In genomic region chr12:89859513-89860220, GRCh38 we compare ENCODE assay signal across 23 cellular contexts.
DNase-seq lines count a peak whose midpoint lies in the region; ATAC-seq, FAIRE-seq and TF ChIP-seq lines count a peak whose summit lies in the region.
"Had no signal": no experiment of that assay in that cellular context is flagged by ENCODE, and none has a peak within 500 bp of the region (broad histone marks: within the 10 kb centered on the region; RNA-seq: fewer than 3 reads in every experiment).

No MANE protein-coding gene starts in this region.

- H3K4me1 ChIP-seq in neural progenitor cell = peaks cover 33% of the 10 kb centered on the region
- H3K4me1 ChIP-seq: right atrium auricular region had no signal

- peak overlapping the region; percentile 1 for H3K4me2 ChIP-seq in neural progenitor cell
- H3K4me2 ChIP-seq: KMS-11 had no signal

- POLR2A ChIA-PET in CD4-positive, alpha-beta T cell (lab: Charles Lee) = no interaction called here

- no peaks in the 10 kb centered on the region for H3K36me3 ChIP-seq in neural progenitor cell
- H3K36me3 ChIP-seq: esophagus squamous epithelium, heart right ventricle, right atrium auricular region, WERI-Rb-1 had no signal

- ATAC-seq in CD4-positive, alpha-beta T cell (ENCODE audit: poor library complexity) = no peak
- ATAC-seq in esophagus mucosa = peak; percentile 45
- ATAC-seq: heart right ventricle had no signal

- no peak overlapping the region for H3K9ac ChIP-seq in neural progenitor cell
- H3K9ac ChIP-seq: KMS-11 had no signal

- H3K27me3 Mint-ChIP-seq in CD4-positive, alpha-beta T cell = no peaks in the 10 kb centered on the region
- H3K27me3 Mint-ChIP-seq in neural progenitor cell (ENCODE audit: insufficient read depth, low read depth) (no peaks in the 10 kb centered on the region), immature natural killer cell (ENCODE audit: low read depth in 3 of 3) (peaks cover 3 to 7% (median 5%) of the 10 kb centered on the region in 3 donors)
- H3K27me3 Mint-ChIP-seq: central memory CD8-positive, alpha-beta T cell had no signal

- H3K27me3 ChIP-seq in CD4-positive, alpha-beta T cell (ENCODE audit: control insufficient read depth, insufficient read depth, low read length) = no peaks in the 10 kb centered on the region
- H3K27me3 ChIP-seq in neural progenitor cell = no peaks in the 10 kb centered on the region
- H3K27me3 ChIP-seq: esophagus squamous epithelium, right atrium auricular region had no signal

- H3K79me2 ChIP-seq in neural progenitor cell (ENCODE audit: low read depth) = no peaks in the 10 kb centered on the region

- H3K36me3 Mint-ChIP-seq in CD4-positive, alpha-beta T cell (ENCODE audit: low read depth) = no peaks in the 10 kb centered on the region
- H3K36me3 Mint-ChIP-seq in neural progenitor cell (no peaks in the 10 kb centered on the region), immature natural killer cell (peaks cover 4 to 5% (median 5%) of the 10 kb centered on the region in 3 donors)

- no peak for DNase-seq in CD4-positive, alpha-beta T cell
- no peak for DNase-seq in GM12892 (ENCODE audit: insufficient read length)
- DNase-seq in neural progenitor cell (ENCODE audit: low spot score) = no peak
- DNase-seq in AG08396 (ENCODE audit: low spot score) = no peak
- no peak for DNase-seq in immature natural killer cell
- no peak for DNase-seq in iPS-NIHi7 (ENCODE audit: extremely low spot score)
- DNase-seq: amniotic stem cell; effector CD4-positive, alpha-beta T cell; esophagus squamous epithelium; heart right ventricle; HFFc6; kidney; NCI-H1092; NCI-H2081; NCI-H510A treated with DMSO at 0.1 percent for 48 hours; SIG-M5; stimulated activated naive CD4-positive, alpha-beta T cell treated with Interleukin-2 at 50 U/mL for 16 hours; WERI-Rb-1 had no signal

- H3K4me1 Mint-ChIP-seq in CD4-positive, alpha-beta T cell (ENCODE audit: low read depth) = peaks cover 80% of the 10 kb centered on the region
- peaks cover 18% of the 10 kb centered on the region for H3K4me1 Mint-ChIP-seq in neural progenitor cell
- peaks cover 43 to 50% of the 10 kb centered on the region in 2 donors for H3K4me1 Mint-ChIP-seq in immature natural killer cell

- H3K4me3 ChIP-seq in neural progenitor cell = no peak overlapping the region
- H3K4me3 ChIP-seq: esophagus squamous epithelium, heart right ventricle, right atrium auricular region had no signal

- H3K27ac Mint-ChIP-seq in CD4-positive, alpha-beta T cell = peak overlapping the region; percentile 38
- no peak overlapping the region for H3K27ac Mint-ChIP-seq in neural progenitor cell
- peak overlapping the region in 1 of 6 donors; percentile 8 for H3K27ac Mint-ChIP-seq in immature natural killer cell
- H3K27ac Mint-ChIP-seq: HFFc6; T-helper 1 cell treated with Interleukin-12 subunit alpha and Interleukin-12 subunit beta and Interleukin-4 antibody, amounts not matched to agents 30 μg/mL and 1 μg/mL, for 36 hours had no signal

- no peaks in the 10 kb centered on the region for H4K20me1 ChIP-seq in neural progenitor cell (ENCODE audit: low read depth)

- H3F3A ChIP-seq in neural progenitor cell (ENCODE audit: low read depth) = peaks cover 4% of the 10 kb centered on the region

- FAIRE-seq in GM12892 (lab: Jason Lieb, UNC) = peak; percentile 67
- FAIRE-seq: kidney had no signal

- no peak overlapping the region for H2AFZ ChIP-seq in neural progenitor cell (replicated peaks)

- intact Hi-C loops in CD4-positive, alpha-beta T cell (cut with DNase I, micrococcal nuclease) = loop anchor here (2.0 to 10.0 kb wide), 6 partner anchors 33 to 317 kb away; no protein-coding TSS in a partner anchor

- no peak overlapping the region for H3K4me3 Mint-ChIP-seq in CD4-positive, alpha-beta T cell
- no peak overlapping the region for H3K4me3 Mint-ChIP-seq in neural progenitor cell
- no peak overlapping the region for H3K4me3 Mint-ChIP-seq in immature natural killer cell
- H3K4me3 Mint-ChIP-seq: central memory CD8-positive, alpha-beta T cell; HFFc6; T-helper 1 cell treated with Interleukin-12 subunit alpha and Interleukin-12 subunit beta and Interleukin-4 antibody, amounts not matched to agents 30 μg/mL and 1 μg/mL, for 36 hours had no signal

- no peaks in the 10 kb centered on the region for H3K9me3 ChIP-seq in CD4-positive, alpha-beta T cell (ENCODE audit: control insufficient read depth, low read length)
- H3K9me3 ChIP-seq in neural progenitor cell (ENCODE audit: low read depth) = no peaks in the 10 kb centered on the region
- H3K9me3 ChIP-seq: esophagus squamous epithelium, heart right ventricle, right atrium auricular region had no signal

- CTCF ChIA-PET in CD4-positive, alpha-beta T cell (lab: Charles Lee) = interaction anchor here (0.9 to 1.5 kb wide), 5 partner anchors 17 to 151 kb away, joined by 3 to 5 read pairs (median 3); partner anchors contain the start of gene ATP2B1

- TF ChIP-seq CTCF in CD4-positive, alpha-beta T cell (IDR thresholded peaks at IDR 0.05) = no peak
- no peak for TF ChIP-seq CTCF in neural progenitor cell (IDR thresholded peaks at IDR 0.05)

- H3K9me3 Mint-ChIP-seq in CD4-positive, alpha-beta T cell = no peaks in the 10 kb centered on the region
- H3K9me3 Mint-ChIP-seq in neural progenitor cell = peaks cover 5% of the 10 kb centered on the region
- no peaks in the 10 kb centered on the region for H3K9me3 Mint-ChIP-seq in immature natural killer cell
- H3K9me3 Mint-ChIP-seq: central memory CD8-positive, alpha-beta T cell; HFFc6 had no signal

- TF ChIP-seq POLR2A in GM12892 (IDR thresholded peaks at IDR 0.05; ENCODE audit: low read depth, low read length) = no peak

- no peak overlapping the region for H3K27ac ChIP-seq in CD4-positive, alpha-beta T cell (ENCODE audit: low read depth, low read length)
- no peak overlapping the region for H3K27ac ChIP-seq in neural progenitor cell
- H3K27ac ChIP-seq: esophagus squamous epithelium, heart right ventricle, KMS-11, right atrium auricular region, WERI-Rb-1 had no signal
